ENCODE assay signal across 31 cellular contexts in genomic region chr7:7454000-7454399, GRCh38.
"Had no signal": no experiment of that assay in that cellular context is flagged by ENCODE, and none has a peak within 500 bp of the region (broad histone marks: within the 10 kb centered on the region; RNA-seq: fewer than 3 reads in every experiment).

No MANE protein-coding gene starts in this region.

- H2AFZ ChIP-seq: neural progenitor cell had no signal

- DNase-seq: hypothalamus; immature natural killer cell; kidney; left colon; left lung; mesendoderm; naive B cell; natural killer cell; nephron progenitor cell; occipital lobe; ovary; retina; right cardiac atrium; stimulated activated CD4-positive, alpha-beta T cell treated with anti-CD3 and anti-CD28 coated beads, Interleukin-12 subunit alpha, Interleukin-12 subunit beta, amount 100 ng/mL, for 4 hours; stimulated activated CD4-positive, alpha-beta T cell treated with anti-CD3 and anti-CD28 coated beads, Interleukin-15, amount 100 ng/mL, for 24 hours; stimulated activated CD4-positive, alpha-beta T cell treated with anti-CD3 and anti-CD28 coated beads, Interleukin-2, amount 100 ng/mL, for 24 hours; stimulated activated CD4-positive, alpha-beta T cell treated with anti-CD3 and anti-CD28 coated beads, Interleukin-4, amount 100 ng/mL, for 1 hour; stimulated activated naive B cell treated with anti-CD40 and anti-IgM and Interleukin-4, amounts not matched to agents 10 μg/mL and 1 μg/mL and 100 μg/mL, for 72 hours; tibial artery; uterus had no signal

- H3K4me2 ChIP-seq: neural progenitor cell had no signal

- H3K4me1 Mint-ChIP-seq: immature natural killer cell; mesothelial cell of epicardium; naive B cell; natural killer cell; nephron progenitor cell; neural progenitor cell; stimulated activated naive B cell treated with anti-CD40 and anti-IgM and Interleukin-4, amounts not matched to agents 10 μg/mL and 1 μg/mL and 100 μg/mL, for 72 hours had no signal

- H3K36me3 Mint-ChIP-seq: mesothelial cell of epicardium; neural progenitor cell; stimulated activated naive B cell treated with anti-CD40 and anti-IgM and Interleukin-4, amounts not matched to agents 10 μg/mL and 1 μg/mL and 100 μg/mL, for 72 hours had no signal

- H3K27me3 ChIP-seq: left lung, neural progenitor cell, neutrophil, ovary, suprapubic skin, tibial artery, uterus had no signal

- H3K27ac Mint-ChIP-seq: immature natural killer cell; mesothelial cell of epicardium; naive B cell; natural killer cell; nephron progenitor cell; neural progenitor cell; stimulated activated naive B cell treated with anti-CD40 and anti-IgM and Interleukin-4, amounts not matched to agents 10 μg/mL and 1 μg/mL and 100 μg/mL, for 72 hours; stimulated activated naive CD8-positive, alpha-beta T cell treated with anti-CD3 and anti-CD28 coated beads, Interleukin-15, Interleukin-2, amounts not matched to agents 100 ng/mL and 50 ng/mL, for 24 hours; type B pancreatic cell had no signal

- H3K4me1 ChIP-seq: left lung, neural progenitor cell, prostate gland, suprapubic skin, tibial artery, uterus had no signal

- H3K4me3 ChIP-seq: left lung, lung, neural progenitor cell, ovary, prostate gland, skin epidermis, suprapubic skin, thoracic aorta, tibial artery, uterus had no signal

- H3K27ac ChIP-seq: left lung, neural progenitor cell, neutrophil, ovary, prostate gland, skin epidermis, suprapubic skin, thoracic aorta, tibial artery, uterus had no signal

- H3K27me3 Mint-ChIP-seq: stimulated activated naive B cell treated with anti-CD40 and anti-IgM and Interleukin-4, amounts not matched to agents 10 μg/mL and 1 μg/mL and 100 μg/mL, for 72 hours; stimulated activated naive CD8-positive, alpha-beta T cell treated with anti-CD3 and anti-CD28 coated beads, Interleukin-15, Interleukin-2, amounts not matched to agents 100 ng/mL and 50 ng/mL, for 24 hours; type B pancreatic cell had no signal

- H3K4me3 Mint-ChIP-seq: immature natural killer cell; mesothelial cell of epicardium; naive B cell; natural killer cell; nephron progenitor cell; neural progenitor cell; stimulated activated naive B cell treated with anti-CD40 and anti-IgM and Interleukin-4, amounts not matched to agents 10 μg/mL and 1 μg/mL and 100 μg/mL, for 72 hours; stimulated activated naive CD8-positive, alpha-beta T cell treated with anti-CD3 and anti-CD28 coated beads, Interleukin-15, Interleukin-2, amounts not matched to agents 100 ng/mL and 50 ng/mL, for 24 hours; type B pancreatic cell had no signal

- H3K9me3 Mint-ChIP-seq: neural progenitor cell had no signal

- H3K9me3 ChIP-seq: ovary, prostate gland, suprapubic skin had no signal

- H3K36me3 ChIP-seq: left lung, neutrophil, ovary, prostate gland, suprapubic skin, thoracic aorta, tibial artery, uterus had no signal

- ATAC-seq: left colon; left lung; natural killer cell; right cardiac atrium; sciatic nerve; stimulated activated naive B cell treated with anti-CD40 and anti-IgM and Interleukin-4, amounts not matched to agents 10 μg/mL and 1 μg/mL and 100 μg/mL, for 72 hours had no signal
